9 cellular contexts compared by ENCODE assay signal in genomic region chr22:41482319-41482935, GRCh38. TPM values are rescaled to one million over a fixed set of nuclear protein-coding genes. Genes with fewer than 3 reads are reported as not detected.
DNase-seq lines count a peak whose midpoint lies in the region; ATAC-seq and TF ChIP-seq lines count a peak whose summit lies in the region.
"Had no signal": no experiment of that assay in that cellular context is flagged by ENCODE, and none has a peak within 500 bp of the region (broad histone marks: within the 10 kb centered on the region; RNA-seq: fewer than 3 reads in every experiment).

No MANE protein-coding gene starts in this region.

- no peaks in the 10 kb centered on the region for H3K9me2 ChIP-seq in hepatocyte (replicated peaks; ENCODE audit: insufficient read depth)

- WGBS in hepatocyte (ENCODE audit: low lambda C conversion rate, missing lambda C conversion rate): 65% methylated on average over 2 of the region's 2 CpGs

- peak overlapping the region; percentile 31 for H3K27ac Mint-ChIP-seq in activated T-cell treated with anti-CD3 and anti-CD28 coated beads, Interleukin-2, amount 50 U/mL, for 24 hours

- peaks cover 60% of the 10 kb centered on the region for H3K4me1 Mint-ChIP-seq in activated T-cell treated with anti-CD3 and anti-CD28 coated beads, Interleukin-2, amount 50 U/mL, for 24 hours (ENCODE audit: low read depth)

- H3K9me3 ChIP-seq in WERI-Rb-1 (ENCODE audit: severe bottlenecking) (no peaks in the 10 kb centered on the region), hepatocyte (ENCODE audit: low read depth) (no peaks in the 10 kb centered on the region)

- H3K9me3 Mint-ChIP-seq in activated T-cell treated with anti-CD3 and anti-CD28 coated beads, Interleukin-2, amount 50 U/mL, for 24 hours: no peaks in the 10 kb centered on the region

- TF ChIP-seq CTCF in WERI-Rb-1 (IDR thresholded peaks at IDR 0.05; ENCODE audit: low read depth, low read length) (no peak), hepatocyte (IDR thresholded peaks at IDR 0.05; ENCODE audit: poor library complexity) (no peak)

- H2AFZ ChIP-seq in hepatocyte: no peak overlapping the region

- H3K27ac ChIP-seq in WERI-Rb-1 (peak overlapping the region; percentile 22; the same call in 1 of the 2 replicates), hepatocyte (peak overlapping the region; percentile 49), temporal lobe (ENCODE audit: low read depth, low read length) (peak overlapping the region; percentile 95)

- no peak overlapping the region for H3K4me2 ChIP-seq in hepatocyte

- no peak overlapping the region for H3K4me3 Mint-ChIP-seq in activated T-cell treated with anti-CD3 and anti-CD28 coated beads, Interleukin-2, amount 50 U/mL, for 24 hours

- H3K36me3 Mint-ChIP-seq in activated T-cell treated with anti-CD3 and anti-CD28 coated beads, Interleukin-2, amount 50 U/mL, for 24 hours (ENCODE audit: low read depth): peaks cover 53% of the 10 kb centered on the region

- no peaks in the 10 kb centered on the region for H3K27me3 Mint-ChIP-seq in activated T-cell treated with anti-CD3 and anti-CD28 coated beads, Interleukin-2, amount 50 U/mL, for 24 hours

- H3K4me3 ChIP-seq in WERI-Rb-1 (ENCODE audit: low read depth, low read length): no peak overlapping the region
- no peak overlapping the region for H3K4me3 ChIP-seq in hepatocyte

- no peak for DNase-seq in activated T-cell treated with anti-CD3 and anti-CD28 coated beads, Interleukin-2, amount 50 U/mL, for 24 hours
- DNase-seq in activated T-cell treated with anti-CD3 and anti-CD28 coated beads for 4 hours (no peak), WERI-Rb-1 (no peak), hepatocyte (ENCODE audit: low spot score) (no peak), pons (ENCODE audit: low spot score) (no peak)
- DNase-seq: retina had no signal

- H3K4me1 ChIP-seq in hepatocyte (ENCODE audit: insufficient read depth): peaks cover 35% of the 10 kb centered on the region

- H4K20me1 ChIP-seq in hepatocyte (ENCODE audit: insufficient read depth, poor library complexity, severe bottlenecking): peaks cover 59% of the 10 kb centered on the region

- ATAC-seq in HG02981 (IDR thresholded peaks at IDR 0.05; ENCODE audit: unreplicated experiment) (no peak), GM18519 (IDR thresholded peaks at IDR 0.05; ENCODE audit: low FRiP score, unreplicated experiment) (no peak)

- H3K79me2 ChIP-seq in hepatocyte: peaks cover 99% of the 10 kb centered on the region

- H3K27me3 ChIP-seq in WERI-Rb-1 (ENCODE audit: insufficient read depth, low read depth, severe bottlenecking): no peaks in the 10 kb centered on the region
- H3K27me3 ChIP-seq in hepatocyte: no peaks in the 10 kb centered on the region

- H3K36me3 ChIP-seq in WERI-Rb-1 (no peaks in the 10 kb centered on the region), hepatocyte (replicated peaks; ENCODE audit: insufficient read depth, low read depth) (no peaks in the 10 kb centered on the region)

RNA-seq across cellular contexts. Expression of gene ACO2, which starts 13.5 kb away (rescaled TPM):
- total RNA-seq in hepatocyte: 111 and 129 TPM in 2 replicates
- 167 and 196 TPM in 2 replicates for polyA plus RNA-seq in hepatocyte
- total RNA-seq in temporal lobe: 72.5 TPM

RNA-seq across cellular contexts. Expression of gene PHF5A, which starts 13.9 kb away (rescaled TPM):
- 55.2 and 59.9 TPM in 2 replicates for total RNA-seq in hepatocyte
- 16.8 and 21.9 TPM in 2 replicates for polyA plus RNA-seq in hepatocyte
- 25.6 TPM for total RNA-seq in temporal lobe

RNA-seq across cellular contexts. Expression of gene TOB2, which starts 35.8 kb away (rescaled TPM):
- total RNA-seq in hepatocyte (33.2 and 37.8 TPM in 2 replicates), temporal lobe (12.5 TPM)
- 30.8 and 38.5 TPM in 2 replicates for polyA plus RNA-seq in hepatocyte

Comparison
In these comparisons a context has a peak if more than half of its experiments do, and no peak if none do; other contexts are left out.
1. H3K27ac ChIP-seq: peak in every context shown above with its lines; median percentile 95 in temporal lobe; 49 in hepatocyte; 22 in WERI-Rb-1.